Comparison of ENCODE assay signal across 15 cellular contexts in genomic region chr1:42679364-42679983, GRCh38.
DNase-seq lines count a peak whose midpoint lies in the region; ATAC-seq and TF ChIP-seq lines count a peak whose summit lies in the region.
"Had no signal": no experiment of that assay in that cellular context is flagged by ENCODE, and none has a peak within 500 bp of the region (broad histone marks: within the 10 kb centered on the region; RNA-seq: fewer than 3 reads in every experiment).

No MANE protein-coding gene starts in this region.

- peaks cover 34% of the 10 kb centered on the region for H3K4me1 Mint-ChIP-seq in stimulated activated naive CD8-positive, alpha-beta T cell treated with anti-CD3 and anti-CD28 coated beads, Interleukin-15, Interleukin-2, amounts not matched to agents 100 ng/mL and 50 ng/mL, for 24 hours (ENCODE audit: low read depth)
- H3K4me1 Mint-ChIP-seq in stimulated activated naive CD8-positive, alpha-beta T cell treated with anti-CD3 and anti-CD28 coated beads, Interleukin-15, amount 100 ng/mL, for 72 hours: peaks cover 28% of the 10 kb centered on the region
- H3K4me1 Mint-ChIP-seq in stimulated activated effector memory CD8-positive, alpha-beta T cell treated with anti-CD3 and anti-CD28 coated beads, Interleukin-12 subunit alpha, Interleukin-12 subunit beta, amount 100 ng/mL, for 72 hours: peaks cover 32% of the 10 kb centered on the region

- no peaks in the 10 kb centered on the region for H3K27me3 ChIP-seq in OCI-LY1 (ENCODE audit: insufficient read depth, low read length)
- H3K27me3 ChIP-seq: esophagus muscularis mucosa had no signal

- no peak overlapping the region for H3K27ac ChIP-seq in OCI-LY1 (ENCODE audit: low read depth, low read length, poor library complexity, severe bottlenecking)
- H3K27ac ChIP-seq: esophagus muscularis mucosa had no signal

- H3K9me3 Mint-ChIP-seq in stimulated activated naive CD8-positive, alpha-beta T cell treated with anti-CD3 and anti-CD28 coated beads, Interleukin-15, Interleukin-2, amounts not matched to agents 100 ng/mL and 50 ng/mL, for 24 hours: no peaks in the 10 kb centered on the region
- no peaks in the 10 kb centered on the region for H3K9me3 Mint-ChIP-seq in stimulated activated naive CD8-positive, alpha-beta T cell treated with anti-CD3 and anti-CD28 coated beads, Interleukin-15, amount 100 ng/mL, for 72 hours
- no peaks in the 10 kb centered on the region for H3K9me3 Mint-ChIP-seq in stimulated activated effector memory CD8-positive, alpha-beta T cell treated with anti-CD3 and anti-CD28 coated beads, Interleukin-12 subunit alpha, Interleukin-12 subunit beta, amount 100 ng/mL, for 72 hours

- H3K9me3 ChIP-seq in OCI-LY1 (ENCODE audit: low read length): no peaks in the 10 kb centered on the region
- H3K9me3 ChIP-seq: esophagus muscularis mucosa had no signal

- no peak for ATAC-seq in stimulated activated naive CD8-positive, alpha-beta T cell treated with anti-CD3 and anti-CD28 coated beads, Interleukin-15, amount 100 ng/mL, for 72 hours
- ATAC-seq in HG02759 (IDR thresholded peaks at IDR 0.05; ENCODE audit: unreplicated experiment): no peak
- no peak for ATAC-seq in stimulated activated effector memory CD8-positive, alpha-beta T cell treated with anti-CD3 and anti-CD28 coated beads, Interleukin-12 subunit alpha, Interleukin-12 subunit beta, amount 100 ng/mL, for 72 hours
- ATAC-seq: activated CD8-positive, alpha-beta memory T cell treated with anti-CD3 and anti-CD28 coated beads, Interleukin-2, amount 10 ng/mL, durations not matched to agents 7 days and 5 days had no signal

- TF ChIP-seq CTCF in OCI-LY1 (IDR thresholded peaks at IDR 0.05; ENCODE audit: low read length): no peak

- peak overlapping the region; percentile 98 for H3K4me3 Mint-ChIP-seq in stimulated activated naive CD8-positive, alpha-beta T cell treated with anti-CD3 and anti-CD28 coated beads, Interleukin-15, Interleukin-2, amounts not matched to agents 100 ng/mL and 50 ng/mL, for 24 hours
- no peak overlapping the region for H3K4me3 Mint-ChIP-seq in stimulated activated naive CD8-positive, alpha-beta T cell treated with anti-CD3 and anti-CD28 coated beads, Interleukin-15, amount 100 ng/mL, for 72 hours
- H3K4me3 Mint-ChIP-seq in stimulated activated effector memory CD8-positive, alpha-beta T cell treated with anti-CD3 and anti-CD28 coated beads, Interleukin-12 subunit alpha, Interleukin-12 subunit beta, amount 100 ng/mL, for 72 hours: no peak overlapping the region
- H3K4me3 Mint-ChIP-seq: activated CD8-positive, alpha-beta memory T cell treated with anti-CD3 and anti-CD28 coated beads, Interleukin-2, amount 10 ng/mL, durations not matched to agents 7 days and 5 days had no signal

- no peak overlapping the region; the same call in 1 of the 2 replicates for H3K9ac ChIP-seq in OCI-LY1 (ENCODE audit: low read length)

- no peak overlapping the region for H3K4me3 ChIP-seq in OCI-LY1 (ENCODE audit: low read depth, low read length, poor library complexity, severe bottlenecking)
- H3K4me3 ChIP-seq: esophagus muscularis mucosa had no signal

- no peaks in the 10 kb centered on the region for H3K9me2 ChIP-seq in OCI-LY1 (ENCODE audit: low read depth, low read length)

- H3F3A ChIP-seq in OCI-LY1 (ENCODE audit: insufficient read depth, low read length): 0 out of 2 replicates have a peak, but pooled peaks cover 8% of the 10 kb centered on the region

- no peak overlapping the region for H3K27ac Mint-ChIP-seq in stimulated activated naive CD8-positive, alpha-beta T cell treated with anti-CD3 and anti-CD28 coated beads, Interleukin-15, Interleukin-2, amounts not matched to agents 100 ng/mL and 50 ng/mL, for 24 hours
- H3K27ac Mint-ChIP-seq in stimulated activated naive CD8-positive, alpha-beta T cell treated with anti-CD3 and anti-CD28 coated beads, Interleukin-15, amount 100 ng/mL, for 72 hours: no peak overlapping the region
- H3K27ac Mint-ChIP-seq in stimulated activated effector memory CD8-positive, alpha-beta T cell treated with anti-CD3 and anti-CD28 coated beads, Interleukin-12 subunit alpha, Interleukin-12 subunit beta, amount 100 ng/mL, for 72 hours: no peak overlapping the region
- H3K27ac Mint-ChIP-seq: activated CD8-positive, alpha-beta memory T cell treated with anti-CD3 and anti-CD28 coated beads, Interleukin-2, amount 10 ng/mL, durations not matched to agents 7 days and 5 days; B cell had no signal

- peaks cover 16% of the 10 kb centered on the region for H3K79me2 ChIP-seq in OCI-LY1 (ENCODE audit: insufficient read depth, low read length)

- H3K36me3 ChIP-seq in OCI-LY1 (ENCODE audit: insufficient read depth, low read length): peaks cover 37% of the 10 kb centered on the region

- H4K20me1 ChIP-seq in OCI-LY1 (ENCODE audit: insufficient read depth, low read length): no peaks in the 10 kb centered on the region

- H3K4me1 ChIP-seq in OCI-LY1 (ENCODE audit: insufficient read depth, low read length, severe bottlenecking): peaks cover 29% of the 10 kb centered on the region

- no peak for DNase-seq in stimulated activated naive CD8-positive, alpha-beta T cell treated with anti-CD3 and anti-CD28 coated beads, Interleukin-15, amount 100 ng/mL, for 72 hours
- DNase-seq in fibroblast of peridontal ligament (ENCODE audit: extremely low read depth): peak; percentile 64
- no peak for DNase-seq in activated CD4-positive, CD25-positive, alpha-beta regulatory T cell (lab: John Stamatoyannopoulos, UW)
- no peak for DNase-seq in stimulated activated effector memory CD8-positive, alpha-beta T cell treated with anti-CD3 and anti-CD28 coated beads, Interleukin-12 subunit alpha, Interleukin-12 subunit beta, amount 100 ng/mL, for 72 hours (ENCODE audit: low spot score in 2 of 2)
- no peak for DNase-seq in NCI-H446 treated with DMSO at 0.1 percent for 48 hours (lab: John Stamatoyannopoulos, UW)
- DNase-seq: activated CD8-positive, alpha-beta memory T cell treated with anti-CD3 and anti-CD28 coated beads, Interleukin-2, amount 10 ng/mL, durations not matched to agents 7 days and 5 days; activated naive CD4-positive, alpha-beta T cell treated with anti-CD3 and anti-CD28 coated beads, Interleukin-2, amount 50 U/mL, for 16 hours; DND-41; NCI-H446; stimulated activated CD4-positive, alpha-beta T cell treated with anti-CD3 and anti-CD28 coated beads, Interleukin-1b, Interleukin-23, amount 100 ng/mL, for 48 hours had no signal

- H3K4me2 ChIP-seq in OCI-LY1 (ENCODE audit: low read length): peak overlapping the region; percentile 93; the same call in 1 of the 2 replicates

- no peaks in the 10 kb centered on the region for H3K27me3 Mint-ChIP-seq in stimulated activated naive CD8-positive, alpha-beta T cell treated with anti-CD3 and anti-CD28 coated beads, Interleukin-15, Interleukin-2, amounts not matched to agents 100 ng/mL and 50 ng/mL, for 24 hours
- H3K27me3 Mint-ChIP-seq in stimulated activated naive CD8-positive, alpha-beta T cell treated with anti-CD3 and anti-CD28 coated beads, Interleukin-15, amount 100 ng/mL, for 72 hours: no peaks in the 10 kb centered on the region
- H3K27me3 Mint-ChIP-seq: activated CD8-positive, alpha-beta memory T cell treated with anti-CD3 and anti-CD28 coated beads, Interleukin-2, amount 10 ng/mL, durations not matched to agents 7 days and 5 days; B cell had no signal

- H2AFZ ChIP-seq in OCI-LY1 (ENCODE audit: low read length): no peak overlapping the region

- peaks cover 30% of the 10 kb centered on the region for H3K36me3 Mint-ChIP-seq in stimulated activated naive CD8-positive, alpha-beta T cell treated with anti-CD3 and anti-CD28 coated beads, Interleukin-15, Interleukin-2, amounts not matched to agents 100 ng/mL and 50 ng/mL, for 24 hours (ENCODE audit: low read depth)
- H3K36me3 Mint-ChIP-seq in stimulated activated effector memory CD8-positive, alpha-beta T cell treated with anti-CD3 and anti-CD28 coated beads, Interleukin-12 subunit alpha, Interleukin-12 subunit beta, amount 100 ng/mL, for 72 hours: peaks cover 42% of the 10 kb centered on the region
